In genomic region chr6:111982681-111983080, GRCh38 we compare ENCODE assay signal across 22 cellular contexts.
DNase-seq lines count a peak whose midpoint lies in the region; TF ChIP-seq lines count a peak whose summit lies in the region.
"Had no signal": no experiment of that assay in that cellular context is flagged by ENCODE, and none has a peak within 500 bp of the region (broad histone marks: within the 10 kb centered on the region; RNA-seq: fewer than 3 reads in every experiment).

No MANE protein-coding gene starts in this region.

- WGBS in esophagus, 2 donors: 57 to 64% methylated on average over 1 of the region's 1 CpG

- no peak for TF ChIP-seq CTCF in breast epithelium (IDR thresholded peaks at IDR 0.05)
- no peak for TF ChIP-seq CTCF in MCF 10A (IDR thresholded peaks at IDR 0.05; ENCODE audit: unreplicated experiment)
- TF ChIP-seq CTCF in type B pancreatic cell (conservative IDR thresholded peaks at IDR 0.05): no peak

- BruUV-seq in MCF 10A (replicated peaks; lab: Mats Ljungman, UMichigan): no TSS peak

- intact Hi-C loops in breast epithelium (cut with DNase I; ENCODE audit: low total_unique reads) (no loop called here), MCF 10A (cut with micrococcal nuclease) (no loop called here)

- H3K36me3 ChIP-seq in breast epithelium: no peaks in the 10 kb centered on the region
- no peaks in the 10 kb centered on the region for H3K36me3 ChIP-seq in esophagus (ENCODE audit: control insufficient read depth in 2 of 2, insufficient read depth in 2 of 2, low read length in 1 of 2)
- H3K36me3 ChIP-seq: tibial nerve had no signal

- H3K27me3 ChIP-seq in breast epithelium (no peaks in the 10 kb centered on the region), esophagus (ENCODE audit: control insufficient read depth in 1 of 2, insufficient read depth in 2 of 2, low read length in 2 of 2) (no peaks in the 10 kb centered on the region)
- H3K27me3 ChIP-seq: tibial nerve had no signal

- H3K27me3 Mint-ChIP-seq in MCF 10A (ENCODE audit: insufficient read depth, unreplicated experiment) (no peaks in the 10 kb centered on the region), type B pancreatic cell (no peaks in the 10 kb centered on the region)

- H3K27ac Mint-ChIP-seq in MCF 10A (ENCODE audit: low read depth, unreplicated experiment) (no peak overlapping the region), type B pancreatic cell (peak overlapping the region; percentile 98)
- H3K27ac Mint-ChIP-seq: activated CD8-positive, alpha-beta T cell treated with anti-CD3 and anti-CD28 coated beads, Interleukin-2, amount 10 ng/mL, durations not matched to agents 7 days and 5 days; nephron progenitor cell had no signal

- no peak for TF ChIP-seq POLR2A in breast epithelium (IDR thresholded peaks at IDR 0.05)

- DNase-seq in breast epithelium (ENCODE audit: low spot score in 2 of 2) (peak in 1 of 2 donors; percentile 57), MCF 10A (ENCODE audit: unreplicated experiment) (no peak), NCI-H2196 treated with DMSO at 0.1 percent for 48 hours (lab: John Stamatoyannopoulos, UW; ENCODE audit: unreplicated experiment) (peak; percentile 17), type B pancreatic cell (ENCODE audit: extremely low spot score, unreplicated experiment) (no peak), KG1 (lab: John Stamatoyannopoulos, UW) (no peak), anterior cingulate cortex (lab: John Stamatoyannopoulos, UW) (no peak)
- no peak for DNase-seq in activated CD4-positive, alpha-beta T cell treated with anti-CD3 and anti-CD28 coated beads for 1 hour
- DNase-seq: activated CD8-positive, alpha-beta T cell treated with anti-CD3 and anti-CD28 coated beads, Interleukin-2, amount 10 ng/mL, durations not matched to agents 7 days and 5 days; activated naive CD4-positive, alpha-beta T cell treated with anti-CD3 and anti-CD28 coated beads, Interleukin-2, amount 50 U/mL, for 16 hours; activated T-cell treated with anti-CD3 and anti-CD28 coated beads, Interleukin-2, amount 50 U/mL, for 1 hour; effector memory CD8-positive, alpha-beta T cell; GOT3; Karpas-422; left colon; NCI-H1105 treated with DMSO at 0.1 percent for 48 hours; NCI-H2171 treated with DMSO at 0.1 percent for 48 hours; nephron progenitor cell; stimulated activated naive CD4-positive, alpha-beta T cell; T1000 had no signal

- CTCF ChIA-PET in MCF 10A (lab: Yijun Ruan, JAX): no interaction called here

- H3K4me1 Mint-ChIP-seq in MCF 10A (ENCODE audit: insufficient read depth, unreplicated experiment): peaks cover 12% of the 10 kb centered on the region
- peaks cover 19% of the 10 kb centered on the region for H3K4me1 Mint-ChIP-seq in type B pancreatic cell (ENCODE audit: unreplicated experiment)

- POLR2A ChIA-PET in MCF 10A (lab: Yijun Ruan, JAX): interaction anchor here (0.8 to 1.1 kb wide), 2 partner anchors 9 to 109 kb away, joined by 4 read pairs; partner anchors contain the start of gene FYN

- H3K27ac ChIP-seq in breast epithelium (peak overlapping the region; percentile 35 to 54), esophagus (ENCODE audit: low read depth in 2 of 2, low read length in 1 of 2) (peak overlapping the region; percentile 34 to 42)
- H3K27ac ChIP-seq: tibial nerve had no signal

- H3K36me3 Mint-ChIP-seq in MCF 10A (ENCODE audit: insufficient read depth, unreplicated experiment) (no peaks in the 10 kb centered on the region), type B pancreatic cell (no peaks in the 10 kb centered on the region)

- H3K9me3 ChIP-seq in breast epithelium: no peaks in the 10 kb centered on the region
- no peaks in the 10 kb centered on the region for H3K9me3 ChIP-seq in esophagus (ENCODE audit: control insufficient read depth in 2 of 2, insufficient read depth in 1 of 2, low read depth in 1 of 2, low read length in 1 of 2)
- H3K9me3 ChIP-seq: tibial nerve had no signal

- no peak overlapping the region for H3K4me3 ChIP-seq in breast epithelium
- H3K4me3 ChIP-seq in esophagus (ENCODE audit: low read depth in 1 of 2, low read length in 2 of 2): no peak overlapping the region
- H3K4me3 ChIP-seq: tibial nerve had no signal

- peaks cover 0 to 7% of the 10 kb centered on the region in 2 donors for H3K4me1 ChIP-seq in breast epithelium
- H3K4me1 ChIP-seq in esophagus (ENCODE audit: control insufficient read depth in 2 of 2, insufficient read depth in 2 of 2, low read length in 1 of 2): peaks cover 0 to 12% of the 10 kb centered on the region in 2 donors

- H3K9me3 Mint-ChIP-seq in MCF 10A (ENCODE audit: unreplicated experiment) (no peaks in the 10 kb centered on the region), type B pancreatic cell (peaks cover 11% of the 10 kb centered on the region)
- H3K9me3 Mint-ChIP-seq: effector memory CD8-positive, alpha-beta T cell had no signal

- H3K4me3 Mint-ChIP-seq in MCF 10A (ENCODE audit: unreplicated experiment) (no peak overlapping the region), type B pancreatic cell (peak overlapping the region; percentile 48)
- H3K4me3 Mint-ChIP-seq: activated CD8-positive, alpha-beta T cell treated with anti-CD3 and anti-CD28 coated beads, Interleukin-2, amount 10 ng/mL, durations not matched to agents 7 days and 5 days; CD14-positive monocyte; effector memory CD8-positive, alpha-beta T cell; nephron progenitor cell had no signal
